Comparison of ENCODE assay signal across 27 cellular contexts in the genomic region with DNA sequence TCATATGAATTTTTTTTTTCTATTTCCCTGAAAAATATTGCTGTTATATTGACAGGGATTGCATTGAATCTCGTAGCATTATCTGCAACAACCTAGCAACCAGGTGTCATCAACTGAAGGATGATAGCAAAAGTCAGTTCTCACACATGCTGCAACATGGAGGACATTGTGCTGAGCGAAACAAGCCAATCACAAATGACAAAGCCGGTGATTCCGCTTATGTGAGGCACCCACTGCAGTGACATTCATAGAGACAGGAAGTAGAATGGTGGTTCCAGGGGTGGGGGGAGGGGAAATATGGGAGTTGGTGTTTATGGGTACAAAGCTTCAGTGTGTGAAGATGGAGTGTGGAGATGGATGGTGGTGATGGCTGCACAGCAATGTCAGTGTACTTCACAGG.
"Had no signal": no experiment of that assay in that cellular context is flagged by ENCODE, and none has a peak within 500 bp of the region (broad histone marks: within the 10 kb centered on the region; RNA-seq: fewer than 3 reads in every experiment).

No MANE protein-coding gene starts in this region.

- H3K9me3 ChIP-seq: psoas muscle, sigmoid colon had no signal

- ATAC-seq: heart right ventricle; naive thymus-derived CD8-positive, alpha-beta T cell; psoas muscle; stimulated activated naive B cell treated with anti-CD40 and anti-IgM and Interleukin-4, amounts not matched to agents 10 μg/mL and 1 μg/mL and 100 μg/mL, for 72 hours had no signal

- H3K9me3 Mint-ChIP-seq: activated CD4-positive, alpha-beta T cell treated with anti-CD3 and anti-CD28 coated beads, Interleukin-2, amount 10 ng/mL, durations not matched to agents 24 days and 14 days had no signal

- H3K27ac Mint-ChIP-seq: activated CD4-positive, alpha-beta memory T cell treated with anti-CD3 and anti-CD28 coated beads, Interleukin-2, amount 10 ng/mL, durations not matched to agents 7 days and 5 days; activated CD4-positive, alpha-beta T cell treated with anti-CD3 and anti-CD28 coated beads, Interleukin-2, amount 10 ng/mL, durations not matched to agents 24 days and 14 days; activated naive CD4-positive, alpha-beta T cell treated with anti-CD3 and anti-CD28 coated beads, Interleukin-2, amount 10 ng/mL, durations not matched to agents 7 days and 5 days; activated T-cell treated with anti-CD3 and anti-CD28 coated beads, Interleukin-2, amount 50 U/mL, for 24 hours; stimulated activated naive B cell treated with anti-CD40 and anti-IgM and Interleukin-4, amounts not matched to agents 10 μg/mL and 1 μg/mL and 100 μg/mL, for 72 hours had no signal

- H2AFZ ChIP-seq: parathyroid adenoma had no signal

- H3K4me1 ChIP-seq: esophagus muscularis mucosa, heart right ventricle, parathyroid adenoma, psoas muscle, sigmoid colon had no signal

- H3K27ac ChIP-seq: esophagus muscularis mucosa, heart right ventricle, parathyroid adenoma, psoas muscle, sigmoid colon, thoracic aorta, WERI-Rb-1 had no signal

- H3K79me2 ChIP-seq: parathyroid adenoma had no signal

- H3K27me3 Mint-ChIP-seq: activated CD4-positive, alpha-beta memory T cell treated with anti-CD3 and anti-CD28 coated beads, Interleukin-2, amount 10 ng/mL, durations not matched to agents 7 days and 5 days; activated CD4-positive, alpha-beta T cell treated with anti-CD3 and anti-CD28 coated beads, Interleukin-2, amount 10 ng/mL, durations not matched to agents 24 days and 14 days; activated T-cell treated with anti-CD3 and anti-CD28 coated beads, Interleukin-2, amount 50 U/mL, for 24 hours; naive thymus-derived CD8-positive, alpha-beta T cell; stimulated activated naive B cell treated with anti-CD40 and anti-IgM and Interleukin-4, amounts not matched to agents 10 μg/mL and 1 μg/mL and 100 μg/mL, for 72 hours had no signal

- H3K27me3 ChIP-seq: esophagus muscularis mucosa, heart right ventricle, sigmoid colon had no signal

- H3K36me3 ChIP-seq: esophagus muscularis mucosa, heart right ventricle, sigmoid colon, thoracic aorta had no signal

- H3K9ac ChIP-seq: parathyroid adenoma had no signal

- DNase-seq: activated CD4-positive, alpha-beta memory T cell treated with anti-CD3 and anti-CD28 coated beads, Interleukin-2, amount 10 ng/mL, durations not matched to agents 7 days and 5 days; activated CD4-positive, alpha-beta T cell treated with anti-CD3 and anti-CD28 coated beads, Interleukin-2, amount 10 ng/mL, durations not matched to agents 24 days and 14 days; activated CD4-positive, CD25-positive, alpha-beta regulatory T cell treated with anti-CD3 and anti-CD28 coated beads, Interleukin-2, amount 50 U/mL, for 72 hours; activated CD8-positive, alpha-beta memory T cell treated with anti-CD3 and anti-CD28 coated beads, Interleukin-2, amount 50 U/mL, for 48 hours; activated gamma-delta T cell; activated naive CD4-positive, alpha-beta T cell treated with anti-CD3 and anti-CD28 coated beads, Interleukin-2, amount 10 ng/mL, durations not matched to agents 7 days and 5 days; activated T-cell treated with anti-CD3 and anti-CD28 coated beads, Interleukin-2, amount 50 U/mL, for 24 hours; dermis blood vessel endothelial cell; effector CD4-positive, alpha-beta T cell; foreskin melanocyte; heart right ventricle; mesenchymal stem cell; naive thymus-derived CD8-positive, alpha-beta T cell; occipital lobe; psoas muscle; sigmoid colon; small intestine; stimulated activated CD4-positive, alpha-beta T cell treated with anti-CD3 and anti-CD28 coated beads, Interleukin-4, amount 100 ng/mL, for 4 hours; stimulated activated CD8-positive, alpha-beta memory T cell treated with anti-CD3 and anti-CD28 coated beads, Interleukin-4, amount 100 ng/mL, for 48 hours; stimulated activated naive B cell treated with anti-CD40 and anti-IgM and Interleukin-4, amounts not matched to agents 10 μg/mL and 1 μg/mL and 100 μg/mL, for 72 hours; T-helper 9 cell; trophoblast cell; WERI-Rb-1 had no signal

- H3K4me3 Mint-ChIP-seq: activated CD4-positive, alpha-beta memory T cell treated with anti-CD3 and anti-CD28 coated beads, Interleukin-2, amount 10 ng/mL, durations not matched to agents 7 days and 5 days; activated CD4-positive, alpha-beta T cell treated with anti-CD3 and anti-CD28 coated beads, Interleukin-2, amount 10 ng/mL, durations not matched to agents 24 days and 14 days; activated naive CD4-positive, alpha-beta T cell treated with anti-CD3 and anti-CD28 coated beads, Interleukin-2, amount 10 ng/mL, durations not matched to agents 7 days and 5 days; activated T-cell treated with anti-CD3 and anti-CD28 coated beads, Interleukin-2, amount 50 U/mL, for 24 hours; neural crest cell; stimulated activated naive B cell treated with anti-CD40 and anti-IgM and Interleukin-4, amounts not matched to agents 10 μg/mL and 1 μg/mL and 100 μg/mL, for 72 hours had no signal

- H3K4me3 ChIP-seq: esophagus muscularis mucosa, heart right ventricle, psoas muscle, sigmoid colon, thoracic aorta had no signal
